In the genomic region with DNA sequence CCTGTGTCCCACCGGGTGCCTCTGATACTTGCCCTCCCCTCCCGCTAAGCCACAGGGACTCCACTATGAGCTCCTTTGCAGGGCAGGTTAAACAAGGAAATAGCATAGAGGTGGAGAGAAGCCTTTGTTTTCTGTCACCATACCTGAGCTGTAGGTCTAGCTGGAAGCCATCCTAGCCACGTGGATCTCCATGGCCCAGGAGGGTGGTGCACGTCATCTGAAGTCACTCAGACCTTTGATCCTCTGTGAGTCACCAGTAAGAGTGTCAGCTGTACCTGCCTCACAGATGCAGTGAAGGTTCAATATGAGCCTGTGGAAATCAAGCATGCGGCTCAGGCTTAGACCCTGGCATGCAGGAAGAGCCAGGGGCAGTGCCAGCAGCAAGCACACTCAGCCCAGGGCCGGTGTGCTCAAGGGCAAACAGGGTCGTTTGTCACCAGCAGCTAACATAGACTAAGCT, we compare ENCODE assay signal across 1 cellular context.
TF ChIP-seq lines count a peak whose summit lies in the region.

No MANE protein-coding gene starts in this region.

TF ChIP-seq in H1, 55 proteins besides CTCF, POLR2A, EP300 and RAD21 (continued from another document):
- TF ChIP-seq, protein P1, sequence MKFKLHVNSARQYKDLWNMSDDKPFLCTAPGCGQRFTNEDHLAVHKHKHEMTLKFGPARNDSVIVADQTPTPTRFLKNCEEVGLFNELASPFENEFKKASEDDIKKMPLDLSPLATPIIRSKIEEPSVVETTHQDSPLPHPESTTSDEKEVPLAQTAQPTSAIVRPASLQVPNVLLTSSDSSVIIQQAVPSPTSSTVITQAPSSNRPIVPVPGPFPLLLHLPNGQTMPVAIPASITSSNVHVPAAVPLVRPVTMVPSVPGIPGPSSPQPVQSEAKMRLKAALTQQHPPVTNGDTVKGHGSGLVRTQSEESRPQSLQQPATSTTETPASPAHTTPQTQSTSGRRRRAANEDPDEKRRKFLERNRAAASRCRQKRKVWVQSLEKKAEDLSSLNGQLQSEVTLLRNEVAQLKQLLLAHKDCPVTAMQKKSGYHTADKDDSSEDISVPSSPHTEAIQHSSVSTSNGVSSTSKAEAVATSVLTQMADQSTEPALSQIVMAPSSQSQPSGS (IDR thresholded peaks at IDR 0.05; ENCODE audit: low read length) = no peak
- TF ChIP-seq YY1 (IDR thresholded peaks at IDR 0.05; ENCODE audit: low read depth, low read length) (no peak), CREB1 (IDR thresholded peaks at IDR 0.05) (no peak), BCL11A (IDR thresholded peaks at IDR 0.05; ENCODE audit: low read depth in 2 of 2, low read length in 2 of 2) (no peak), RNF2 (IDR thresholded peaks at IDR 0.05; ENCODE audit: borderline replicate concordance, low read depth, low read length, missing control alignments, poor library complexity, severe bottlenecking) (no peak), EGR1 (IDR thresholded peaks at IDR 0.05; ENCODE audit: borderline replicate concordance, low read depth, low read length) (no peak), ZNF274 (IDR thresholded peaks at IDR 0.05; ENCODE audit: borderline replicate concordance, extremely low read depth, low read length) (no peak), SRF (IDR thresholded peaks at IDR 0.05; ENCODE audit: low read depth, low read length) (no peak), TBP (IDR thresholded peaks at IDR 0.05; ENCODE audit: low read depth, low read length) (no peak)
